Comparison of ENCODE assay signal across 25 cellular contexts in genomic region chr6:79005497-79005896, GRCh38.
"Had no signal": no experiment of that assay in that cellular context is flagged by ENCODE, and none has a peak within 500 bp of the region (broad histone marks: within the 10 kb centered on the region; RNA-seq: fewer than 3 reads in every experiment).

No MANE protein-coding gene starts in this region.

- H3K27me3 ChIP-seq: dorsolateral prefrontal cortex, esophagus squamous epithelium, heart right ventricle, right lobe of liver, testis had no signal

- H3K4me1 ChIP-seq: right lobe of liver, testis had no signal

- H3K4me3 Mint-ChIP-seq: activated B cell treated with CpG ODN at 0.5 μM for 24 hours; activated CD4-positive, alpha-beta T cell treated with anti-CD3 and anti-CD28 coated beads for 36 hours; effector memory CD8-positive, alpha-beta T cell; naive B cell; stimulated activated naive B cell treated with anti-CD40 and anti-IgM and Interleukin-4, amounts not matched to agents 10 μg/mL and 1 μg/mL and 100 μg/mL, for 72 hours had no signal

- H3K4me3 ChIP-seq: dorsolateral prefrontal cortex, esophagus squamous epithelium, heart right ventricle, right lobe of liver, testis had no signal

- FAIRE-seq: small intestine had no signal

- H3K27ac Mint-ChIP-seq: activated B cell treated with CpG ODN at 0.5 μM for 24 hours; naive B cell; stimulated activated naive B cell treated with anti-CD40 and anti-IgM and Interleukin-4, amounts not matched to agents 10 μg/mL and 1 μg/mL and 100 μg/mL, for 72 hours had no signal

- H3K9me3 Mint-ChIP-seq: activated B cell treated with CpG ODN at 0.5 μM for 24 hours; effector memory CD8-positive, alpha-beta T cell; naive B cell; stimulated activated naive B cell treated with anti-CD40 and anti-IgM and Interleukin-4, amounts not matched to agents 10 μg/mL and 1 μg/mL and 100 μg/mL, for 72 hours had no signal

- H3K27me3 Mint-ChIP-seq: activated B cell treated with CpG ODN at 0.5 μM for 24 hours; activated CD4-positive, alpha-beta T cell treated with anti-CD3 and anti-CD28 coated beads for 36 hours; effector memory CD8-positive, alpha-beta T cell; naive B cell; stimulated activated naive B cell treated with anti-CD40 and anti-IgM and Interleukin-4, amounts not matched to agents 10 μg/mL and 1 μg/mL and 100 μg/mL, for 72 hours had no signal

- H3K9me3 ChIP-seq: esophagus squamous epithelium, heart right ventricle, right lobe of liver, testis had no signal

- H3K27ac ChIP-seq: esophagus squamous epithelium, right lobe of liver, testis had no signal

- DNase-seq: activated B cell treated with CpG ODN at 0.5 μM for 24 hours; activated CD4-positive, alpha-beta T cell treated with anti-CD3 and anti-CD28 coated beads for 36 hours; activated CD4-positive, alpha-beta T cell treated with anti-CD3 and anti-CD28 coated beads, Interleukin-2, amount 50 U/mL, for 4 hours; activated naive CD4-positive, alpha-beta T cell treated with Interleukin-2 at 50 U/mL for 16 hours; activated T-cell treated with anti-CD3 and anti-CD28 coated beads, Interleukin-2, amount 50 U/mL, for 48 hours; anterior cingulate cortex; central memory CD4-positive, alpha-beta T cell; dorsolateral prefrontal cortex; effector memory CD8-positive, alpha-beta T cell; esophagus squamous epithelium; foreskin fibroblast; heart right ventricle; islet precursor cell; left colon; mesenchymal stem cell; naive B cell; nucleus accumbens; posterior cingulate gyrus; right lobe of liver; small intestine; stimulated activated CD4-positive, alpha-beta T cell treated with anti-CD3 and anti-CD28 coated beads, Interleukin-15, amount 100 ng/mL, for 24 hours; stimulated activated naive B cell treated with anti-CD40 and anti-IgM and Interleukin-4, amounts not matched to agents 10 μg/mL and 1 μg/mL and 100 μg/mL, for 72 hours; T1000; testis; trophoblast cell had no signal

- ATAC-seq: activated CD4-positive, alpha-beta T cell treated with anti-CD3 and anti-CD28 coated beads for 36 hours; effector memory CD8-positive, alpha-beta T cell; heart right ventricle; left colon; right lobe of liver; stimulated activated naive B cell treated with anti-CD40 and anti-IgM and Interleukin-4, amounts not matched to agents 10 μg/mL and 1 μg/mL and 100 μg/mL, for 72 hours had no signal

- H3K4me1 Mint-ChIP-seq: activated B cell treated with CpG ODN at 0.5 μM for 24 hours had no signal

- H3K36me3 ChIP-seq: right lobe of liver had no signal
